Comparison of ENCODE assay signal across 20 cellular contexts in the genomic region with DNA sequence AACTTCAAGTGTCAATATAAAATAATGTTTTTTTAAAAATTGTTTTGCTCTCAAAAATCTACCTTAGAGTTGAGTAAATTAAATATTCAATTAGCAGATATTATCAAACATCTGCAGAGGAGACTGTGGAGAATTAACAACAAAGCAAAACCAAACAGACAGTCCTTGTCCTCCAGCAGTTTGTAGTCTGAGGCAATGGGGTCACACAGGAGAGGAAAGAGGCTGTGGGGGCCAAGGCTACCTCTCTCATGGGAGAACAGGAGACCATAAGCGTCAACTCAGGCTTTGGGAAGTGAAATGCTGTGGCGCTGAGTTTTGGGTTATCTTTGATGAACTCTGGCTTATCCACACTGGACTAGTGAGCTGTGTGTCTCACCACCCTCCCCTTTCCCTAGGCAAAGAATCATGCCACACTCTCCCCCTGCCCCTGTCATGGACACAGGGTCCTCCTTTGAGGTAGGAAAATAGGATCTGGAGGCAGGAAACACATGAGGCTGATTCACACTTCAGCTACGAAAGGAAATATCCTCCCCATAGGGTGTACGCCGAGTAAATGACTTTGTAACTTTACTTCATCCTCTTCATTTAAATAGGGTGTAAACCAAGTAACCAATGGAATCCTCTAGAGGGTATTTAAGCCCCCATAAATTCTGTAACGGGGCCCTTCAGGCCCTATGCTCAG.
"Had no signal": no experiment of that assay in that cellular context is flagged by ENCODE, and none has a peak within 500 bp of the region (broad histone marks: within the 10 kb centered on the region; RNA-seq: fewer than 3 reads in every experiment).

No MANE protein-coding gene starts in this region.

- ATAC-seq: psoas muscle, right cardiac atrium had no signal

- H3K4me3 Mint-ChIP-seq: activated naive CD8-positive, alpha-beta T cell treated with anti-CD3 and anti-CD28 coated beads for 36 hours; activated T-cell treated with anti-CD3 and anti-CD28 coated beads, Interleukin-2, amount 50 U/mL, for 24 hours; natural killer cell treated with Interleukin-12 subunit alpha and Interleukin-12 subunit beta and Interleukin-15 and Interleukin-18, amount 100 ng/mL, for 72 hours; WTC11 had no signal

- H3K27ac Mint-ChIP-seq: activated naive CD8-positive, alpha-beta T cell treated with anti-CD3 and anti-CD28 coated beads for 36 hours; activated T-cell treated with anti-CD3 and anti-CD28 coated beads, Interleukin-2, amount 50 U/mL, for 24 hours; natural killer cell treated with Interleukin-12 subunit alpha and Interleukin-12 subunit beta and Interleukin-15 and Interleukin-18, amount 100 ng/mL, for 72 hours; WTC11 had no signal

- FAIRE-seq: endometrium had no signal

- H3K9me3 ChIP-seq: left ventricle myocardium inferior, neutrophil, ovary, psoas muscle, stomach, transverse colon, uterus had no signal

- H3K9me3 Mint-ChIP-seq: activated naive CD8-positive, alpha-beta T cell treated with anti-CD3 and anti-CD28 coated beads for 36 hours; activated T-cell treated with anti-CD3 and anti-CD28 coated beads, Interleukin-2, amount 50 U/mL, for 24 hours; activated T-helper 2 cell treated with anti-CD3 and anti-CD28 coated beads, Interferon-gamma antibody, Interleukin-2, Interleukin-4, amounts not matched to agents 10 μg/mL and 5 μg/mL and 100 μg/mL, durations not matched to agents 14 hours and 24 hours and 36 hours; natural killer cell treated with Interleukin-12 subunit alpha and Interleukin-12 subunit beta and Interleukin-15 and Interleukin-18, amount 100 ng/mL, for 72 hours; WTC11 had no signal

- H3K27me3 Mint-ChIP-seq: activated naive CD8-positive, alpha-beta T cell treated with anti-CD3 and anti-CD28 coated beads for 36 hours; activated T-cell treated with anti-CD3 and anti-CD28 coated beads, Interleukin-2, amount 50 U/mL, for 24 hours; natural killer cell treated with Interleukin-12 subunit alpha and Interleukin-12 subunit beta and Interleukin-15 and Interleukin-18, amount 100 ng/mL, for 72 hours had no signal

- DNase-seq: activated CD4-positive, alpha-beta T cell treated with anti-CD3 and anti-CD28 coated beads, Interleukin-2, amount 50 U/mL, for 4 hours; activated CD8-positive, alpha-beta memory T cell treated with anti-CD3 and anti-CD28 coated beads for 24 hours; activated CD8-positive, alpha-beta memory T cell treated with anti-CD3 and anti-CD28 coated beads, Interleukin-2, amount 50 U/mL, for 4 hours; activated naive CD4-positive, alpha-beta T cell; amniotic stem cell; cortex of kidney; left ventricle myocardium inferior; ovary; psoas muscle; stomach; uterus had no signal

- H3K27me3 ChIP-seq: neutrophil, ovary, stomach, transverse colon, uterus had no signal

- H3K27ac ChIP-seq: left ventricle myocardium inferior, neutrophil, ovary, psoas muscle, stomach, transverse colon, uterus had no signal

- H3K4me1 ChIP-seq: left ventricle myocardium inferior, psoas muscle, stomach, transverse colon had no signal

- H3K36me3 Mint-ChIP-seq: activated naive CD8-positive, alpha-beta T cell treated with anti-CD3 and anti-CD28 coated beads for 36 hours; natural killer cell treated with Interleukin-12 subunit alpha and Interleukin-12 subunit beta and Interleukin-15 and Interleukin-18, amount 100 ng/mL, for 72 hours; WTC11 had no signal

- H3K4me1 Mint-ChIP-seq: activated naive CD8-positive, alpha-beta T cell treated with anti-CD3 and anti-CD28 coated beads for 36 hours had no signal

- H3K4me3 ChIP-seq: left ventricle myocardium inferior, ovary, psoas muscle, stomach, transverse colon, uterus had no signal

- H3K36me3 ChIP-seq: left ventricle myocardium inferior, neutrophil, ovary, stomach, transverse colon, uterus had no signal
